ENCODE assay signal across 1 cellular context in the genomic region with DNA sequence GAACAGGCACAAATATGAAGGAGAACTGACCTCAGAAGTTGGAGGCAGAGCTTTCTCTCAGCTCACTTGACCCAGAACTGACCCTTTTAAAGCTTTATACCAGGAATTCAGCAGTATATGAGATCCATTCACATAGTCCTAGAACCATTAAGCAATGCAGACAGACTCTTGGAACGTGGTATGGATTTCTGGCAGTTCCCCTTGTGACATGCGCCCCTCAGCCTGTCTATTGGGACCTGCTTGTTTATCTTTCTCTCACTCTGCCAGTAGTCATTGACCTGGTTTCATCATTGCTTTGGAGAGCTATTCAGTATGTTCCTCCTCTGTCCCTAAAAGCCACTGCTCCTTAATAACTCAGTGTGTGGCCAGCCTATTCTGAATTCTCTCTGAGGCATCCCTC.
TF ChIP-seq lines count a peak whose summit lies in the region.

No MANE protein-coding gene starts in this region.

TF ChIP-seq in SK-N-SH, 30 proteins besides CTCF, POLR2A, EP300 and RAD21 (continued from another document):
- no peak for TF ChIP-seq TEAD4 (IDR thresholded peaks at IDR 0.05; ENCODE audit: borderline replicate concordance, insufficient read depth)
- TF ChIP-seq, protein P1, sequence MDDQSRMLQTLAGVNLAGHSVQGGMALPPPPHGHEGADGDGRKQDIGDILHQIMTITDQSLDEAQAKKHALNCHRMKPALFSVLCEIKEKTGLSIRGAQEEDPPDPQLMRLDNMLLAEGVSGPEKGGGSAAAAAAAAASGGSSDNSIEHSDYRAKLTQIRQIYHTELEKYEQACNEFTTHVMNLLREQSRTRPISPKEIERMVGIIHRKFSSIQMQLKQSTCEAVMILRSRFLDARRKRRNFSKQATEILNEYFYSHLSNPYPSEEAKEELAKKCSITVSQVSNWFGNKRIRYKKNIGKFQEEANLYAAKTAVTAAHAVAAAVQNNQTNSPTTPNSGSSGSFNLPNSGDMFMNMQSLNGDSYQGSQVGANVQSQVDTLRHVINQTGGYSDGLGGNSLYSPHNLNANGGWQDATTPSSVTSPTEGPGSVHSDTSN (IDR thresholded peaks at IDR 0.05) = no peak
- TF ChIP-seq GABPA (IDR thresholded peaks at IDR 0.05; ENCODE audit: low read depth) = no peak
- no peak for TF ChIP-seq FOXM1 (IDR thresholded peaks at IDR 0.05; ENCODE audit: low read depth)
